In genomic region chr1:109918077-109918606, GRCh38 we compare ENCODE assay signal across 1 cellular context.
A peak's percentile ranks its signal among the peaks of the same experiment; 100 is the strongest.
TF ChIP-seq lines count a peak whose summit lies in the region.

No MANE protein-coding gene starts in this region.

TF ChIP-seq in K562, 482 proteins besides CTCF, POLR2A, EP300 and RAD21 (continued from another document and continues in another):
- TF ChIP-seq CREBBP (IDR thresholded peaks at IDR 0.05; ENCODE audit: low read depth, low read length) (no peak), PTTG1 (tag; IDR thresholded peaks at IDR 0.05; ENCODE audit: low read depth) (no peak), DIDO1 (tag; IDR thresholded peaks at IDR 0.05; ENCODE audit: low read depth) (no peak), MED1 (CRISPR knock-in tag; IDR thresholded peaks at IDR 0.05; ENCODE audit: borderline replicate concordance) (no peak), PHB2 (IDR thresholded peaks at IDR 0.05; ENCODE audit: low read depth) (peak; percentile 94), RBM25 (IDR thresholded peaks at IDR 0.05; ENCODE audit: low read depth, low read length, severe bottlenecking) (no peak), CBX5 (IDR thresholded peaks at IDR 0.05; ENCODE audit: borderline replicate concordance, low read depth) (peak; percentile 85; the same call in 1 of the 2 replicates), ZNF717 (CRISPR knock-in tag; IDR thresholded peaks at IDR 0.05) (no peak), ARID2 (IDR thresholded peaks at IDR 0.05) (no peak), ZNF699 (CRISPR knock-in tag; IDR thresholded peaks at IDR 0.05; ENCODE audit: insufficient replicate concordance) (no peak), ZNF263 (CRISPR knock-in tag; IDR thresholded peaks at IDR 0.05; ENCODE audit: borderline replicate concordance) (peak; percentile 33; the same call in 1 of the 2 replicates), CLOCK (CRISPR knock-in tag; IDR thresholded peaks at IDR 0.05; ENCODE audit: borderline replicate concordance) (no peak), CXXC5 (CRISPR knock-in tag; IDR thresholded peaks at IDR 0.05) (peak; percentile 67), DNMT1 (IDR thresholded peaks at IDR 0.05) (no peak; the same call in 1 of the 2 replicates), MEIS2 (IDR thresholded peaks at IDR 0.05; ENCODE audit: partially characterized antibody) (no peak), ESRRB (CRISPR knock-in tag; IDR thresholded peaks at IDR 0.05; ENCODE audit: borderline replicate concordance) (no peak), MEF2D (tag; conservative IDR thresholded peaks at IDR 0.05; ENCODE audit: low read depth) (no peak), PATZ1 (CRISPR knock-in tag; IDR thresholded peaks at IDR 0.05; ENCODE audit: borderline replicate concordance) (no peak), STAG1 (CRISPR knock-in tag; IDR thresholded peaks at IDR 0.05; ENCODE audit: borderline replicate concordance) (no peak), HMG20A (CRISPR knock-in tag; conservative IDR thresholded peaks at IDR 0.05) (no peak), RHOXF2B (CRISPR knock-in tag; conservative IDR thresholded peaks at IDR 0.05) (no peak), THRAP3 (IDR thresholded peaks at IDR 0.05; ENCODE audit: borderline replicate concordance) (peak; percentile 22; the same call in 1 of the 2 replicates), MAX (CRISPR knock-in tag; IDR thresholded peaks at IDR 0.05) (peak; percentile 96), ZNF551 (CRISPR knock-in tag; IDR thresholded peaks at IDR 0.05) (no peak), TCF3 (CRISPR knock-in tag; IDR thresholded peaks at IDR 0.05) (peak; percentile 98), SIN3A (IDR thresholded peaks at IDR 0.05; ENCODE audit: borderline replicate concordance in 2 of 2, control insufficient read depth in 1 of 2, low read depth in 2 of 2, low read length in 2 of 2) (peak in 1 of 2 experiments; percentile 67; a peak in 1 of 4 replicates), U2AF2 (optimal IDR thresholded peaks at IDR 0.05; ENCODE audit: low read depth, low read length) (no peak), ZNF253 (CRISPR knock-in tag; conservative IDR thresholded peaks at IDR 0.05) (no peak), ZNF57 (CRISPR knock-in tag; IDR thresholded peaks at IDR 0.05) (no peak), ZNF644 (tag; IDR thresholded peaks at IDR 0.05; ENCODE audit: low read depth) (no peak), SUPT5H (IDR thresholded peaks at IDR 0.05) (no peak), NR2F6 (CRISPR knock-in tag; IDR thresholded peaks at IDR 0.05) (no peak), ZNF277 (CRISPR knock-in tag; IDR thresholded peaks at IDR 0.05; ENCODE audit: borderline replicate concordance) (no peak), KDM4B (IDR thresholded peaks at IDR 0.05; ENCODE audit: borderline replicate concordance in 2 of 2, low read depth in 1 of 2) (no peak), ZNF668 (CRISPR knock-in tag; IDR thresholded peaks at IDR 0.05) (peak; percentile 80), ZZZ3 (IDR thresholded peaks at IDR 0.05) (no peak), SRSF3 (IDR thresholded peaks at IDR 0.05; ENCODE audit: insufficient read depth, low read length) (no peak), GABPB2 (CRISPR knock-in tag; conservative IDR thresholded peaks at IDR 0.05) (no peak), HMGN3 (IDR thresholded peaks at IDR 0.05; ENCODE audit: borderline replicate concordance, extremely low read depth, insufficient read length, low read depth, low read length) (no peak), MITF (IDR thresholded peaks at IDR 0.05) (peak; percentile 89), FOXA1 (IDR thresholded peaks at IDR 0.05; ENCODE audit: borderline replicate concordance) (peak; percentile 86), ZKSCAN1 (IDR thresholded peaks at IDR 0.05; ENCODE audit: low read depth, low read length) (no peak), PTRF (tag; IDR thresholded peaks at IDR 0.05) (no peak), KLF1 (tag; IDR thresholded peaks at IDR 0.05) (no peak), CEBPZ (IDR thresholded peaks at IDR 0.05; ENCODE audit: borderline replicate concordance, low read depth, low read length) (no peak), NFIC (IDR thresholded peaks at IDR 0.05) (peak; percentile 92), ILF3 (IDR thresholded peaks at IDR 0.05; ENCODE audit: borderline replicate concordance) (no peak), FOXK2 (conservative IDR thresholded peaks at IDR 0.05 in 1 of 2, IDR thresholded peaks at IDR 0.05 in 1 of 2; ENCODE audit: low read depth in 2 of 2) (peak; percentile 96 to 98), ATF6 (CRISPR knock-in tag; IDR thresholded peaks at IDR 0.05) (no peak), FOXM1 (IDR thresholded peaks at IDR 0.05; ENCODE audit: low read depth) (peak; percentile 86), FOXM1 (CRISPR knock-in tag; IDR thresholded peaks at IDR 0.05; ENCODE audit: low read depth) (no peak), GTF2B (IDR thresholded peaks at IDR 0.05; ENCODE audit: extremely low read depth, insufficient read length) (no peak), CC2D1A (IDR thresholded peaks at IDR 0.05) (peak; percentile 94), ZNF507 (tag; conservative IDR thresholded peaks at IDR 0.05) (no peak)
